ENCODE assay signal across 13 cellular contexts in genomic region chr6:46876126-46876525, GRCh38. TPM values are rescaled to one million over a fixed set of nuclear protein-coding genes. Genes with fewer than 3 reads are reported as not detected.
DNase-seq lines count a peak whose midpoint lies in the region; ATAC-seq, FAIRE-seq and TF ChIP-seq lines count a peak whose summit lies in the region.
"Had no signal": no experiment of that assay in that cellular context is flagged by ENCODE, and none has a peak within 500 bp of the region (broad histone marks: within the 10 kb centered on the region; RNA-seq: fewer than 3 reads in every experiment).

No MANE protein-coding gene starts in this region.

- H3K9me3 ChIP-seq in liver (ENCODE audit: control insufficient read depth in 4 of 4, low read length in 3 of 4) (no peaks in the 10 kb centered on the region), HepG2 (ENCODE audit: low read length) (no peaks in the 10 kb centered on the region), SJSA1 (replicated peaks) (no peaks in the 10 kb centered on the region)

- no peak overlapping the region for H3K27ac Mint-ChIP-seq in natural killer cell
- H3K27ac Mint-ChIP-seq: activated naive CD8-positive, alpha-beta T cell treated with anti-CD3 and anti-CD28 coated beads, Interleukin-2, amount 10 ng/mL, durations not matched to agents 7 days and 5 days; stimulated activated naive CD8-positive, alpha-beta T cell treated with anti-CD3 and anti-CD28 coated beads, Interleukin-15, Interleukin-2, amounts not matched to agents 100 ng/mL and 50 ng/mL, for 24 hours had no signal

- no peak for DNase-seq in HepG2 (ENCODE audit: low spot score)
- peak; percentile 14 to 51 for DNase-seq in SJSA1 (ENCODE audit: low read depth in 1 of 2, low spot score in 2 of 2)
- no peak for DNase-seq in left ventricle myocardium superior
- DNase-seq in natural killer cell = no peak
- no peak for DNase-seq in retina
- no peak for DNase-seq in foreskin fibroblast
- DNase-seq: ACHN; activated naive CD8-positive, alpha-beta T cell treated with anti-CD3 and anti-CD28 coated beads, Interleukin-2, amount 10 ng/mL, durations not matched to agents 7 days and 5 days; glutamatergic neuron had no signal

- H3K27ac ChIP-seq in liver (ENCODE audit: low read depth in 1 of 2, low read length in 2 of 2) (no peak overlapping the region), HepG2 (ENCODE audit: extremely low read length, insufficient read depth, low read length) (no peak overlapping the region), SJSA1 (no peak overlapping the region)

- in situ Hi-C loops in HepG2 (cut with HindIII; ENCODE audit: extremely low pct_ligation_motif_present, low pct_unique_long_range_greater_than_20kb) = no loop called here

- H3K9ac ChIP-seq in liver (ENCODE audit: low read depth in 1 of 2, low read length in 2 of 2) (no peak overlapping the region), HepG2 (ENCODE audit: insufficient read depth, low read depth, low read length) (no peak overlapping the region)

- H3K4me1 Mint-ChIP-seq in natural killer cell = no peaks in the 10 kb centered on the region
- H3K4me1 Mint-ChIP-seq: activated naive CD8-positive, alpha-beta T cell treated with anti-CD3 and anti-CD28 coated beads, Interleukin-2, amount 10 ng/mL, durations not matched to agents 7 days and 5 days had no signal

- no peak for ATAC-seq in HepG2
- ATAC-seq in left ventricle myocardium superior = peak; percentile 13
- ATAC-seq in natural killer cell = no peak
- no peak for ATAC-seq in GM19328 (IDR thresholded peaks at IDR 0.05; ENCODE audit: unreplicated experiment)

- peaks cover 0 to 3% of the 10 kb centered on the region in 2 donors for H3K27me3 Mint-ChIP-seq in natural killer cell (ENCODE audit: low read depth in 2 of 2)

- H3K27me3 ChIP-seq in liver (ENCODE audit: control insufficient read depth in 4 of 4, insufficient read depth in 4 of 4, low read length in 3 of 4) = no peaks in the 10 kb centered on the region
- peaks cover 5 to 25% of the 10 kb centered on the region in 2 experiments; a peak in 3 of 5 replicates for H3K27me3 ChIP-seq in HepG2 (ENCODE audit: control insufficient read depth in 1 of 2, insufficient read depth in 2 of 2, low read length in 2 of 2)
- H3K27me3 ChIP-seq in SJSA1 (replicated peaks) = no peaks in the 10 kb centered on the region

- no peak overlapping the region for H2AFZ ChIP-seq in HepG2 (ENCODE audit: low read length)

- TF ChIP-seq CTCF in liver (IDR thresholded peaks at IDR 0.05; ENCODE audit: low read depth, low read length, missing input control) = no peak
- TF ChIP-seq CTCF in HepG2 (CRISPR knock-in tag; IDR thresholded peaks at IDR 0.05) = no peak
- no peak for TF ChIP-seq CTCF in natural killer cell (IDR thresholded peaks at IDR 0.05)
- no peak for TF ChIP-seq CTCF in foreskin fibroblast (IDR thresholded peaks at IDR 0.05; ENCODE audit: low read depth, low read length)

- H3K4me2 ChIP-seq in HepG2 (ENCODE audit: low read depth, low read length) = no peak overlapping the region

- no TSS peak for BruUV-seq in HepG2 (replicated peaks; lab: Mats Ljungman, UMichigan)

- H3K79me2 ChIP-seq in HepG2 (ENCODE audit: insufficient read depth, low read length) = no peaks in the 10 kb centered on the region

- WGBS in liver = 58% methylated on average over 4 of the region's 4 CpGs
- WGBS in HepG2 (ENCODE audit: low lambda C conversion rate) = 41% methylated on average over 4 of the region's 4 CpGs

- no peak for TF ChIP-seq POLR2A in HepG2 (IDR thresholded peaks at IDR 0.05; ENCODE audit: insufficient read depth in 1 of 2, low read depth in 2 of 2, low read length in 2 of 2)

- H3K4me3 ChIP-seq in liver (ENCODE audit: low read depth in 1 of 3, low read length in 3 of 3) = no peak overlapping the region
- H3K4me3 ChIP-seq in HepG2 (replicated peaks in 1 of 3; ENCODE audit: insufficient read depth in 1 of 3, low read depth in 2 of 3, low read length in 3 of 3) = no peak overlapping the region
- no peak overlapping the region for H3K4me3 ChIP-seq in SJSA1
- H3K4me3 ChIP-seq in foreskin fibroblast (ENCODE audit: low read depth in 1 of 2, low read length in 2 of 2) = no peak overlapping the region

- no peaks in the 10 kb centered on the region for H3K4me1 ChIP-seq in liver (ENCODE audit: control insufficient read depth in 4 of 4, insufficient read depth in 4 of 4, low read length in 3 of 4)
- H3K4me1 ChIP-seq in HepG2 (ENCODE audit: insufficient read depth, low read length) = no peaks in the 10 kb centered on the region
- no peaks in the 10 kb centered on the region; the same call in 1 of the 2 replicates for H3K4me1 ChIP-seq in SJSA1 (replicated peaks)

- intact Hi-C loops in HepG2 (cut with micrococcal nuclease; ENCODE audit: unreplicated experiment) = no loop called here
- intact Hi-C loops in left ventricle myocardium superior (cut with micrococcal nuclease) = no loop called here
- intact Hi-C loops in natural killer cell (cut with micrococcal nuclease) = no loop called here

- no peaks in the 10 kb centered on the region for H3K36me3 ChIP-seq in liver (ENCODE audit: control insufficient read depth in 4 of 4, insufficient read depth in 3 of 4, low read depth in 1 of 4, low read length in 3 of 4)
- H3K36me3 ChIP-seq in HepG2 (replicated peaks in 1 of 2; ENCODE audit: control insufficient read depth in 1 of 2, insufficient read depth in 2 of 2, low read length in 2 of 2) = no peaks in the 10 kb centered on the region
- no peaks in the 10 kb centered on the region for H3K36me3 ChIP-seq in SJSA1

- FAIRE-seq in HepG2 (lab: Jason Lieb, UNC) = no peak
- FAIRE-seq: TTC549 had no signal

- no peak overlapping the region for H3K4me3 Mint-ChIP-seq in natural killer cell
- H3K4me3 Mint-ChIP-seq: activated naive CD8-positive, alpha-beta T cell treated with anti-CD3 and anti-CD28 coated beads, Interleukin-2, amount 10 ng/mL, durations not matched to agents 7 days and 5 days; stimulated activated naive CD8-positive, alpha-beta T cell treated with anti-CD3 and anti-CD28 coated beads, Interleukin-15, Interleukin-2, amounts not matched to agents 100 ng/mL and 50 ng/mL, for 24 hours had no signal

- no peaks in the 10 kb centered on the region for H3K9me3 Mint-ChIP-seq in natural killer cell
- H3K9me3 Mint-ChIP-seq: activated naive CD8-positive, alpha-beta T cell treated with anti-CD3 and anti-CD28 coated beads, Interleukin-2, amount 10 ng/mL, durations not matched to agents 7 days and 5 days; stimulated activated naive CD8-positive, alpha-beta T cell treated with anti-CD3 and anti-CD28 coated beads, Interleukin-15, Interleukin-2, amounts not matched to agents 100 ng/mL and 50 ng/mL, for 24 hours had no signal

- CTCF ChIA-PET in HepG2 (lab: Yijun Ruan, JAX; ENCODE audit: low intra/inter-chr PET ratio, low total read pairs) = no interaction called here

- H4K20me1 ChIP-seq in HepG2 (ENCODE audit: insufficient read depth, low read length) = no peaks in the 10 kb centered on the region

- H3K36me3 Mint-ChIP-seq in natural killer cell = no peaks in the 10 kb centered on the region
- H3K36me3 Mint-ChIP-seq: activated naive CD8-positive, alpha-beta T cell treated with anti-CD3 and anti-CD28 coated beads, Interleukin-2, amount 10 ng/mL, durations not matched to agents 7 days and 5 days had no signal

- no peak for TF ChIP-seq RAD21 in liver (IDR thresholded peaks at IDR 0.05)
- TF ChIP-seq RAD21 in HepG2 (CRISPR knock-in tag; IDR thresholded peaks at IDR 0.05) = no peak

- no peak for TF ChIP-seq EP300 in HepG2 (IDR thresholded peaks at IDR 0.05; ENCODE audit: low read depth in 2 of 2, low read length in 2 of 2)
- no peak for TF ChIP-seq EP300 in HepG2 (CRISPR knock-in tag; IDR thresholded peaks at IDR 0.05; ENCODE audit: borderline replicate concordance)

- POLR2A ChIA-PET in HepG2 (lab: Yijun Ruan, JAX) = no interaction called here

TF ChIP-seq in liver, 16 proteins besides CTCF, POLR2A, EP300 and RAD21 (continues in another document):
- TF ChIP-seq MAX (IDR thresholded peaks at IDR 0.05) (no peak), NR2F2 (IDR thresholded peaks at IDR 0.05) (peak; percentile 56)

TF ChIP-seq in HepG2, 621 proteins besides CTCF, POLR2A, EP300 and RAD21 (continues in another document):
- no peak for TF ChIP-seq ZBTB42 (CRISPR knock-in tag; IDR thresholded peaks at IDR 0.05)
- no peak for TF ChIP-seq TEAD3 (CRISPR knock-in tag; optimal IDR thresholded peaks at IDR 0.05; ENCODE audit: borderline replicate concordance)

RNA-seq across cellular contexts. Expression of gene ADGRF5, which starts 45.6 kb away (rescaled TPM):
- 10 to 100 TPM in 1 of 2 donors, 1 to 10 TPM in 1; 4.9 to 19.9 TPM for total RNA-seq in liver
- polyA plus RNA-seq in liver = 1 to 10 TPM; 7.4 to 7.5 TPM
- total RNA-seq in HepG2 (2016; rRNA removed; fragmentation: Illumina TruSeq; extraction: Trizol) = not detected in 2 replicates
- not detected in 2 replicates for total RNA-seq in HepG2 (2016; cell fraction: cytosol; rRNA removed; fragmentation: Illumina TruSeq; extraction: Trizol; ENCODE audit: low read depth)
- total RNA-seq in HepG2 (2016; cell fraction: insoluble cytoplasmic fraction; rRNA removed; fragmentation: Illumina TruSeq; extraction: Trizol) = not detected in 2 replicates
- total RNA-seq in HepG2 (2016; cell fraction: membrane; rRNA removed; fragmentation: Illumina TruSeq; extraction: Trizol) = not detected in 2 replicates
- total RNA-seq in HepG2 (2016; cell fraction: nucleus; rRNA removed; fragmentation: Illumina TruSeq; extraction: Trizol) = not detected in 2 replicates
- polyA plus RNA-seq in HepG2 (2011; rRNA removed) = not detected in 2 replicates
- not detected in 2 replicates for polyA plus RNA-seq in HepG2 (2011; cell fraction: cytosol; rRNA removed)
- polyA plus RNA-seq in HepG2 (2011; cell fraction: nucleus; rRNA removed) = not detected in 2 replicates
- not detected in 2 replicates for polyA plus RNA-seq in HepG2 (2012)
- not detected in 2 replicates for polyA plus RNA-seq in HepG2 (2016; cell fraction: cytosol; fragmentation: Illumina TruSeq; extraction: Trizol; ENCODE audit: low read depth)
- not detected in 2 replicates for polyA plus RNA-seq in HepG2 (2016; cell fraction: insoluble cytoplasmic fraction; fragmentation: Illumina TruSeq; extraction: Trizol; ENCODE audit: low read depth)
- not detected in 2 replicates for polyA plus RNA-seq in HepG2 (2016; cell fraction: membrane; fragmentation: Illumina TruSeq; extraction: Trizol; ENCODE audit: low read depth)
- not detected in 2 replicates for polyA plus RNA-seq in HepG2 (2016; cell fraction: nucleus; fragmentation: Illumina TruSeq; extraction: Trizol; ENCODE audit: insufficient read depth, low read depth)
- polyA minus RNA-seq in HepG2 (2011; rRNA and poly(A)+ RNA removed; ENCODE audit: low replicate concordance) = not detected in 2 replicates
- not detected in 2 replicates for polyA minus RNA-seq in HepG2 (2011; cell fraction: cytosol; rRNA and poly(A)+ RNA removed)
- not detected in 2 replicates for polyA minus RNA-seq in HepG2 (2011; cell fraction: nucleus; rRNA and poly(A)+ RNA removed)
- total RNA-seq in SJSA1 (2014; rRNA removed; shearing (Covaris generic)) = not detected in 2 replicates
- 45.9 TPM for total RNA-seq in left ventricle myocardium superior
- total RNA-seq in natural killer cell = not detected
- total RNA-seq: activated naive CD8-positive, alpha-beta T cell treated with anti-CD3 and anti-CD28 coated beads, Interleukin-2, amount 10 ng/mL, durations not matched to agents 7 days and 5 days had no signal

Comparison
In these comparisons a context has a peak if more than half of its experiments do, and no peak if none do; other contexts are left out.
1. DNase-seq: peak in SJSA1 (2 of 2); none in HepG2 (single experiment), left ventricle myocardium superior (single experiment), natural killer cell (single experiment), retina (single experiment) and foreskin fibroblast (0 of 2).